In genomic region chr1:187936667-187937066, GRCh38 we compare ENCODE assay signal across 27 cellular contexts.
"Had no signal": no experiment of that assay in that cellular context is flagged by ENCODE, and none has a peak within 500 bp of the region (broad histone marks: within the 10 kb centered on the region; RNA-seq: fewer than 3 reads in every experiment).

No MANE protein-coding gene starts in this region.

- H3K36me3 Mint-ChIP-seq: naive thymus-derived CD4-positive, alpha-beta T cell had no signal

- H3K27me3 ChIP-seq: colonic mucosa, esophagus squamous epithelium, gastrocnemius medialis, heart right ventricle, left lung had no signal

- H3K4me3 Mint-ChIP-seq: dendritic cell treated with granulocyte-macrophage colony-stimulating factor and Interleukin-4, amounts not matched to agents 40 ng/mL and 50 ng/mL, for 4 days; effector memory CD8-positive, alpha-beta T cell; endodermal cell; naive thymus-derived CD4-positive, alpha-beta T cell had no signal

- FAIRE-seq: endometrium, islet of Langerhans, keratinocyte had no signal

- H3K27me3 Mint-ChIP-seq: dendritic cell treated with granulocyte-macrophage colony-stimulating factor and Interleukin-4, amounts not matched to agents 40 ng/mL and 50 ng/mL, for 4 days; effector memory CD8-positive, alpha-beta T cell; naive thymus-derived CD4-positive, alpha-beta T cell had no signal

- H3K4me3 ChIP-seq: colonic mucosa, esophagus squamous epithelium, gastrocnemius medialis, heart right ventricle, left lung, lower lobe of right lung had no signal

- H3K27ac Mint-ChIP-seq: dendritic cell treated with granulocyte-macrophage colony-stimulating factor and Interleukin-4, amounts not matched to agents 40 ng/mL and 50 ng/mL, for 4 days; effector memory CD8-positive, alpha-beta T cell; endodermal cell; naive thymus-derived CD4-positive, alpha-beta T cell had no signal

- H3K9me3 ChIP-seq: colonic mucosa, esophagus squamous epithelium, gastrocnemius medialis, lower lobe of right lung had no signal

- H3K4me1 ChIP-seq: colonic mucosa, esophagus squamous epithelium, gastrocnemius medialis, heart right ventricle, left lung, lower lobe of right lung had no signal

- DNase-seq: colonic mucosa; cortex of kidney; effector CD8-positive, alpha-beta T cell; effector memory CD8-positive, alpha-beta T cell; endodermal cell; erythroblast; esophagus squamous epithelium; foreskin fibroblast; foreskin melanocyte; gastrocnemius medialis; glutamatergic neuron; head of caudate nucleus; heart right ventricle; hippocampal formation; left cardiac atrium; left lung; left ventricle myocardium superior; lower lobe of right lung; mesendoderm; midbrain; naive thymus-derived CD4-positive, alpha-beta T cell had no signal

- ATAC-seq: effector memory CD8-positive, alpha-beta T cell; esophagus mucosa; gastrocnemius medialis; heart right ventricle; left cardiac atrium; left lung; left ventricle myocardium superior; lower lobe of right lung; naive thymus-derived CD4-positive, alpha-beta T cell had no signal

- H3K27ac ChIP-seq: colonic mucosa, epithelial cell of prostate, esophagus squamous epithelium, gastrocnemius medialis, heart right ventricle, left lung, lower lobe of right lung had no signal

- H3K4me1 Mint-ChIP-seq: endodermal cell; naive thymus-derived CD4-positive, alpha-beta T cell had no signal

- H3K36me3 ChIP-seq: colonic mucosa, esophagus squamous epithelium, gastrocnemius medialis, heart right ventricle, left lung, lower lobe of right lung had no signal
